12 cellular contexts compared by ENCODE assay signal in genomic region chr6:158796353-158796752, GRCh38. TPM values are rescaled to one million over a fixed set of nuclear protein-coding genes. Genes with fewer than 3 reads are reported as not detected.
DNase-seq lines count a peak whose midpoint lies in the region; ATAC-seq and TF ChIP-seq lines count a peak whose summit lies in the region.
"Had no signal": no experiment of that assay in that cellular context is flagged by ENCODE, and none has a peak within 500 bp of the region (broad histone marks: within the 10 kb centered on the region; RNA-seq: fewer than 3 reads in every experiment).

No MANE protein-coding gene starts in this region.

- no peaks in the 10 kb centered on the region for H3K9me3 ChIP-seq in left ventricle myocardium inferior (replicated peaks)
- H3K9me3 ChIP-seq: thoracic aorta had no signal

- peak overlapping the region; percentile 60; the same call in 1 of the 2 replicates for H3K27ac Mint-ChIP-seq in WTC11
- H3K27ac Mint-ChIP-seq in type B pancreatic cell: peak overlapping the region; percentile 88

- intact Hi-C loops in left ventricle myocardium inferior (cut with micrococcal nuclease): loop anchor here (10.0 kb wide), 1 partner anchor 92 kb away; no protein-coding TSS in a partner anchor
- intact Hi-C loops in Right ventricle myocardium inferior (cut with DNase I): loop anchor here (5.0 kb wide), 1 partner anchor 176 kb away; no protein-coding TSS in a partner anchor

- no peaks in the 10 kb centered on the region for H3K36me3 ChIP-seq in left ventricle myocardium inferior
- H3K36me3 ChIP-seq: thoracic aorta had no signal

- H3K4me3 ChIP-seq in left ventricle myocardium inferior: no peak overlapping the region
- H3K4me3 ChIP-seq: thoracic aorta had no signal

- POLR2A ChIA-PET in WTC11 (lab: Charles Lee): no interaction called here

- H3K36me3 Mint-ChIP-seq in WTC11: 0 out of 2 replicates have a peak, but pooled peaks cover 6% of the 10 kb centered on the region
- peaks cover 7% of the 10 kb centered on the region for H3K36me3 Mint-ChIP-seq in type B pancreatic cell

- no peaks in the 10 kb centered on the region for H3K9me3 Mint-ChIP-seq in WTC11
- no peaks in the 10 kb centered on the region for H3K9me3 Mint-ChIP-seq in type B pancreatic cell

- H3K4me1 Mint-ChIP-seq in WTC11 (peaks cover 88% of the 10 kb centered on the region), type B pancreatic cell (ENCODE audit: unreplicated experiment) (peaks cover 41% of the 10 kb centered on the region)

- peak overlapping the region; percentile 80 for H3K27ac ChIP-seq in left ventricle myocardium inferior (replicated peaks)
- no peak overlapping the region for H3K27ac ChIP-seq in foreskin keratinocyte
- H3K27ac ChIP-seq: thoracic aorta had no signal

- CTCF ChIA-PET in WTC11 (lab: Charles Lee): interaction anchor here (1.5 to 2.4 kb wide), 2 partner anchors 78 to 174 kb away, joined by 4 to 6 read pairs; no protein-coding TSS in a partner anchor

- no peaks in the 10 kb centered on the region for H3K27me3 ChIP-seq in left ventricle myocardium inferior (ENCODE audit: low read depth)
- no peaks in the 10 kb centered on the region for H3K27me3 ChIP-seq in foreskin keratinocyte

- H3K4me3 Mint-ChIP-seq in WTC11 (no peak overlapping the region), type B pancreatic cell (peak overlapping the region; percentile 21)

- ATAC-seq in Right ventricle myocardium inferior (no peak), WTC11 (no peak), foreskin keratinocyte (no peak), GM19452 (IDR thresholded peaks at IDR 0.05; ENCODE audit: unreplicated experiment) (no peak)

- peaks cover 90% of the 10 kb centered on the region for H3K4me1 ChIP-seq in left ventricle myocardium inferior
- H3K4me1 ChIP-seq in foreskin keratinocyte: peaks cover 52% of the 10 kb centered on the region

- TF ChIP-seq CTCF in left ventricle myocardium inferior (IDR thresholded peaks at IDR 0.05; ENCODE audit: borderline replicate concordance) (no peak), WTC11 (IDR thresholded peaks at IDR 0.05) (no peak), foreskin keratinocyte (conservative IDR thresholded peaks at IDR 0.05) (peak; percentile 7), type B pancreatic cell (conservative IDR thresholded peaks at IDR 0.05) (no peak)

- no peak for DNase-seq in left ventricle myocardium inferior
- DNase-seq in Right ventricle myocardium inferior (ENCODE audit: missing footprints): no peak
- DNase-seq in WTC11 (ENCODE audit: low spot score): no peak
- DNase-seq in foreskin keratinocyte: no peak
- no peak for DNase-seq in type B pancreatic cell (ENCODE audit: extremely low spot score, unreplicated experiment)
- DNase-seq in stimulated activated naive CD4-positive, alpha-beta T cell (lab: John Stamatoyannopoulos, UW): no peak
- DNase-seq in T1000 (lab: John Stamatoyannopoulos, UW): no peak
- DNase-seq: effector CD4-positive, alpha-beta T cell; mesenchymal stem cell; SHP77 had no signal

- H3K27me3 Mint-ChIP-seq in WTC11 (ENCODE audit: low read depth) (no peaks in the 10 kb centered on the region), type B pancreatic cell (no peaks in the 10 kb centered on the region)

TF ChIP-seq in WTC11, 78 proteins besides CTCF, POLR2A, EP300 and RAD21 (continues in another document):
- TF ChIP-seq HMGXB4 (CRISPR knock-in tag; IDR thresholded peaks at IDR 0.05) (no peak), NFATC4 (CRISPR knock-in tag; IDR thresholded peaks at IDR 0.05) (no peak), ATF1 (CRISPR knock-in tag; IDR thresholded peaks at IDR 0.05) (no peak), ZSCAN18 (CRISPR knock-in tag; IDR thresholded peaks at IDR 0.05) (no peak), NR3C1 (CRISPR knock-in tag; conservative IDR thresholded peaks at IDR 0.05; ENCODE audit: low read depth) (no peak), ZNF416 (CRISPR knock-in tag; IDR thresholded peaks at IDR 0.05) (no peak), CBFB (CRISPR knock-in tag; IDR thresholded peaks at IDR 0.05; ENCODE audit: low read depth) (no peak), ERG (CRISPR knock-in tag; IDR thresholded peaks at IDR 0.05) (no peak), USF2 (CRISPR knock-in tag; IDR thresholded peaks at IDR 0.05) (no peak), E2F1 (CRISPR knock-in tag; IDR thresholded peaks at IDR 0.05) (no peak), TCF7 (CRISPR knock-in tag; IDR thresholded peaks at IDR 0.05; ENCODE audit: low read depth) (no peak)

RNA-seq across cellular contexts. Expression of gene EZR, which starts 22.8 kb away (rescaled TPM):
- total RNA-seq in left ventricle myocardium inferior (242 TPM), Right ventricle myocardium inferior (203 TPM), WTC11 (2021) (194 to 215 TPM (median 199 TPM) in 3 replicates), foreskin keratinocyte (169 and 218 TPM in 2 replicates), type B pancreatic cell (ENCODE audit: low replicate concordance) (166 and 349 TPM in 2 replicates)
- polyA plus RNA-seq in foreskin keratinocyte: 100 and 126 TPM in 2 replicates
